Comparison of ENCODE assay signal across 6 cellular contexts in the genomic region with DNA sequence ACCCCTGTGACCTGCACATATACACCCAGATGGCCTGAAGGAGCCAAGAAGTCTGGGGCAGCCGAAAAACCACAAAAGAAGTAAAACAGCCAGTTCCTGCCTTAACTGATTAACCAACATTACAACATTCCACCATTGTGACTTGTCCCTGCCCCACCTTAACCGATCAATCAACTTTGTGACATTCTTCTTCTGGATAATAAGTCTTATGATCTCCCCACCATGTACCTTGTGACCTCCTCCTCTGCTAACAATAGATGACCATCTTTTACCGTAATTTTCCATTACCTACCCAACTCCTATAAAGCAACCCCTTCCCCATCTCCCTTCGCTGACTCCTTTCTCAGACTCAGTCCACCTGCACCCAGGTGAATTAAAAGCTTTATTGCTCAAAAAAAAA.
DNase-seq lines count a peak whose midpoint lies in the region; FAIRE-seq and TF ChIP-seq lines count a peak whose summit lies in the region.
"Not testable (repeated sequence)": the region's sequence is repeated elsewhere in the genome, so short reads cannot be mapped to it uniquely, and the experiment has no call there.

No MANE protein-coding gene starts in this region.

- H3K9me3 ChIP-seq in endothelial cell of umbilical vein (replicated peaks; ENCODE audit: control insufficient read depth, insufficient read depth, low read length); keratinocyte (ENCODE audit: control insufficient read depth, low read depth, low read length): not testable (repeated sequence)

- H3K27me3 Mint-ChIP-seq in Calu3 (ENCODE audit: unreplicated experiment); type B pancreatic cell: not testable (repeated sequence)

- H3K79me2 ChIP-seq in endothelial cell of umbilical vein (ENCODE audit: control insufficient read depth, insufficient read depth, low read length); keratinocyte (ENCODE audit: control insufficient read depth, insufficient read depth, low read length): not testable (repeated sequence)

- H3K4me3 Mint-ChIP-seq in Calu3 (ENCODE audit: low read depth, unreplicated experiment) (peak overlapping the region; percentile 44), type B pancreatic cell (peak overlapping the region; percentile 68)

- not testable (repeated sequence) for H2AFZ ChIP-seq in endothelial cell of umbilical vein (ENCODE audit: low read depth, low read length); keratinocyte (ENCODE audit: control insufficient read depth, low read length)

- H3K4me1 ChIP-seq in endothelial cell of umbilical vein (ENCODE audit: control insufficient read depth, extremely low read depth, insufficient read depth, low read length): not testable (repeated sequence)
- peaks cover 11% of the 10 kb centered on the region for H3K4me1 ChIP-seq in keratinocyte (ENCODE audit: control insufficient read depth, extremely low read depth, insufficient read depth, low read length)

- CTCF ChIA-PET in Calu3 (lab: Charles Lee): interaction anchor here (0.7 to 1.9 kb wide), 3 partner anchors 15 to 1122 kb away, joined by 3 to 13 read pairs (median 4); no protein-coding TSS in a partner anchor
- CTCF ChIA-PET in endothelial cell of umbilical vein (lab: Charles Lee): not testable (repeated sequence)

- H3K27ac ChIP-seq in endothelial cell of umbilical vein (ENCODE audit: insufficient read depth, low read depth, low read length); keratinocyte (ENCODE audit: control insufficient read depth, insufficient read depth, low read length): not testable (repeated sequence)

- peak overlapping the region; percentile 96 for H3K27ac Mint-ChIP-seq in Calu3 (ENCODE audit: unreplicated experiment)
- H3K27ac Mint-ChIP-seq in type B pancreatic cell: peak overlapping the region; percentile 97

- dilution Hi-C loops in endothelial cell of umbilical vein (cut with MboI; ENCODE audit: extremely low pct_ligation_motif_present, low sequenced_read_pairs); keratinocyte (cut with MboI; ENCODE audit: extremely low pct_ligation_motif_present, low sequenced_read_pairs): not testable (repeated sequence)

- TF ChIP-seq CTCF in Calu3 (IDR thresholded peaks at IDR 0.05; ENCODE audit: unreplicated experiment); endothelial cell of umbilical vein (IDR thresholded peaks at IDR 0.05; ENCODE audit: extremely low read depth in 1 of 2, insufficient read depth in 1 of 2, low read depth in 1 of 2, low read length in 2 of 2); keratinocyte (optimal IDR thresholded peaks at IDR 0.05 in 1 of 3, IDR thresholded peaks at IDR 0.05 in 1 of 3, conservative IDR thresholded peaks at IDR 0.05 in 1 of 3; ENCODE audit: extremely low read depth in 1 of 3, insufficient read depth in 2 of 3, low read length in 3 of 3); type B pancreatic cell (conservative IDR thresholded peaks at IDR 0.05): not testable (repeated sequence)

- H4K20me1 ChIP-seq in endothelial cell of umbilical vein (replicated peaks; ENCODE audit: control insufficient read depth, extremely low read depth, insufficient read depth, low read length); keratinocyte (ENCODE audit: control insufficient read depth, extremely low read depth, insufficient read depth, low read length): not testable (repeated sequence)

- POLR2A ChIA-PET in endothelial cell of umbilical vein (lab: Charles Lee): not testable (repeated sequence)

- not testable (repeated sequence) for H3K9me3 Mint-ChIP-seq in Calu3 (ENCODE audit: low read depth, unreplicated experiment)
- peaks cover 17% of the 10 kb centered on the region for H3K9me3 Mint-ChIP-seq in type B pancreatic cell

- H3K36me3 ChIP-seq in endothelial cell of umbilical vein (ENCODE audit: control insufficient read depth in 2 of 2, extremely low read depth in 1 of 2, insufficient read depth in 2 of 2, low read length in 2 of 2); keratinocyte (ENCODE audit: control insufficient read depth in 2 of 2, extremely low read depth in 1 of 2, insufficient read depth in 2 of 2, low read length in 2 of 2): not testable (repeated sequence)

- DNase-seq in Calu3 (peak; percentile 58), M059J (ENCODE audit: low read depth) (peak; percentile 51), RCC 7860 (ENCODE audit: low spot score) (peak; percentile 16)
- not testable (repeated sequence) for DNase-seq in endothelial cell of umbilical vein (ENCODE audit: low read depth, low spot score); keratinocyte (ENCODE audit: low read depth, low spot score); type B pancreatic cell (ENCODE audit: extremely low spot score, unreplicated experiment)

- not testable (repeated sequence) for H3K4me2 ChIP-seq in endothelial cell of umbilical vein (ENCODE audit: insufficient read depth, low read length); keratinocyte (ENCODE audit: control insufficient read depth, extremely low read depth, insufficient read depth, low read depth, low read length)

- H3K27me3 ChIP-seq in endothelial cell of umbilical vein (ENCODE audit: control insufficient read depth in 2 of 2, insufficient read depth in 2 of 2, low read length in 2 of 2); keratinocyte (ENCODE audit: control insufficient read depth, extremely low read depth, insufficient read depth, low read length): not testable (repeated sequence)

- H3K4me1 Mint-ChIP-seq in Calu3 (ENCODE audit: low read depth, unreplicated experiment) (peaks cover 74% of the 10 kb centered on the region), type B pancreatic cell (ENCODE audit: unreplicated experiment) (peaks cover 15% of the 10 kb centered on the region)

- not testable (repeated sequence) for TF ChIP-seq POLR2A in endothelial cell of umbilical vein (IDR thresholded peaks at IDR 0.05; ENCODE audit: low read depth, low read length)

- not testable (repeated sequence) for H3K4me3 ChIP-seq in endothelial cell of umbilical vein (replicated peaks in 1 of 3; ENCODE audit: insufficient read depth in 1 of 3, low read depth in 1 of 3, low read length in 3 of 3); keratinocyte (ENCODE audit: control insufficient read depth in 2 of 3, extremely low read depth in 1 of 3, insufficient read depth in 2 of 3, low read depth in 1 of 3, low read length in 3 of 3)

- H3K36me3 Mint-ChIP-seq in Calu3 (ENCODE audit: insufficient read depth, unreplicated experiment) (peaks cover 30% of the 10 kb centered on the region), type B pancreatic cell (peaks cover 20% of the 10 kb centered on the region)

- H3K9ac ChIP-seq in endothelial cell of umbilical vein (replicated peaks; ENCODE audit: extremely low read depth, insufficient read depth, low read length); keratinocyte (ENCODE audit: control insufficient read depth, extremely low read depth, insufficient read depth, low read length): not testable (repeated sequence)

- not testable (repeated sequence) for H3K9me1 ChIP-seq in endothelial cell of umbilical vein (replicated peaks; ENCODE audit: control insufficient read depth, extremely low read depth, insufficient read depth, low read length); keratinocyte (ENCODE audit: control insufficient read depth, extremely low read depth, insufficient read depth, low read length)

- BruUV-seq in Calu3 (replicated peaks; lab: Mats Ljungman, UMichigan); endothelial cell of umbilical vein (replicated peaks; lab: Mats Ljungman, UMichigan): not testable (repeated sequence)

- intact Hi-C loops in Calu3 (cut with micrococcal nuclease; ENCODE audit: unreplicated experiment); endothelial cell of umbilical vein (cut with micrococcal nuclease): not testable (repeated sequence)

- FAIRE-seq in RCC 7860 (lab: Jason Lieb, UNC): peak; percentile 91
- peak; percentile 44 for FAIRE-seq in endothelial cell of umbilical vein (lab: Jason Lieb, UNC)
- peak; percentile 13 for FAIRE-seq in keratinocyte (lab: Jason Lieb, UNC)
